ENCODE assay signal across 7 cellular contexts in genomic region chr9:20945856-20946255, GRCh38.
"Had no signal": no experiment of that assay in that cellular context is flagged by ENCODE, and none has a peak within 500 bp of the region (broad histone marks: within the 10 kb centered on the region; RNA-seq: fewer than 3 reads in every experiment).

No MANE protein-coding gene starts in this region.

- H3K4me2 ChIP-seq: GM23338 had no signal

- H3K27ac Mint-ChIP-seq: GM23338, H9, IgD-negative memory B cell had no signal

- H3K27ac ChIP-seq: HL-60 had no signal

- H2AFZ ChIP-seq: GM23338 had no signal

- H3K4me3 Mint-ChIP-seq: GM23338, H9, IgD-negative memory B cell had no signal

- H3K27me3 Mint-ChIP-seq: IgD-negative memory B cell had no signal

- DNase-seq: H9, HCEC 1CT, KBM-7 had no signal

- H3K9me3 Mint-ChIP-seq: GM23338, H9, IgD-negative memory B cell had no signal

- ATAC-seq: GM23338, HepG2 had no signal

- H3K4me3 ChIP-seq: GM23338 had no signal
